Comparison of ENCODE assay signal across 1 cellular context in the genomic region with DNA sequence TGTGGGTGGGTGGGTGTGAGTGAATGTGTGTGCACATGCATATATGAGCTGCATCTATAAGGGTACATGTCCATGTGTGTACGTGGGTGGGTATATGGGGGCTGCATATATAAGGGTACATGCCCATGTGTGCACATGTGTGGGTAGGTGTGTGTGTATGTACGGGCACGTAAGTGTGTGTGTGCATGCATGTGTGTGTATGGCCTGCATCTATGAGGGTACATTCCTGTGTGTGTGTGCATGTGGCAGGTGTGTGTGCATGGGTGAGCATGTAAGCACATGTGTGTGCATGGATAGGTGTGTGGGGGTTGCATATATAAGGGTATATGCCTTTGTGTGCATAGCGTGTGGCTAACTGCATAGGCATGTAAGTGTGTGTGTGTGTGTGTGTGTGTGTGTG.
TF ChIP-seq lines count a peak whose summit lies in the region.

No MANE protein-coding gene starts in this region.

TF ChIP-seq in H1, 55 proteins besides CTCF, POLR2A, EP300 and RAD21:
- no peak for TF ChIP-seq CHD2 (IDR thresholded peaks at IDR 0.05; ENCODE audit: low read length)
- no peak for TF ChIP-seq ASH2L (IDR thresholded peaks at IDR 0.05; ENCODE audit: low read length)
